8 cellular contexts compared by ENCODE assay signal in genomic region chr9:114397848-114398605, GRCh38. TPM values are rescaled to one million over a fixed set of nuclear protein-coding genes. Genes with fewer than 3 reads are reported as not detected.
A peak's percentile ranks its signal among the peaks of the same experiment; 100 is the strongest.
DNase-seq lines count a peak whose midpoint lies in the region; ATAC-seq and TF ChIP-seq lines count a peak whose summit lies in the region.

No MANE protein-coding gene starts in this region.

- peak; percentile 96 for DNase-seq in 8988T
- DNase-seq in NCI-H2107 treated with DMSO at 0.1 percent for 48 hours (lab: John Stamatoyannopoulos, UW; ENCODE audit: unreplicated experiment), result peak; percentile 69
- peak; percentile 98 for DNase-seq in T47D (ENCODE audit: low read depth in 1 of 2, low spot score in 1 of 2)
- peak; percentile 98 for DNase-seq in iPS-NIHi7 (ENCODE audit: extremely low spot score)
- DNase-seq in smooth muscle cell (lab: John Stamatoyannopoulos, UW; ENCODE audit: unreplicated experiment), result peak; percentile 88

- no peaks in the 10 kb centered on the region for H4K20me1 ChIP-seq in smooth muscle cell (ENCODE audit: low read depth)

- TF ChIP-seq CTCF in VCaP (conservative IDR thresholded peaks at IDR 0.05) (no peak), smooth muscle cell (IDR thresholded peaks at IDR 0.05; ENCODE audit: borderline replicate concordance, insufficient read depth, poor library complexity, severe bottlenecking) (no peak)

- 1% methylated on average over 37 of the region's 66 CpGs for WGBS in smooth muscle cell (ENCODE audit: low lambda C conversion rate)

- no peaks in the 10 kb centered on the region for H3K27me3 ChIP-seq in smooth muscle cell (ENCODE audit: low read depth)

- H3F3A ChIP-seq in smooth muscle cell (ENCODE audit: low read depth), result peaks cover 14% of the 10 kb centered on the region

- H3K4me2 ChIP-seq in smooth muscle cell, result peak overlapping the region; percentile 83

- no peaks in the 10 kb centered on the region for H3K9me3 ChIP-seq in smooth muscle cell (replicated peaks; ENCODE audit: low read depth)

- in situ Hi-C loops in T47D (cut with HindIII; ENCODE audit: low pct_unique_long_range_greater_than_20kb, low sequenced_read_pairs), result no loop called here

- peak overlapping the region; percentile 62 for H3K9ac ChIP-seq in smooth muscle cell (ENCODE audit: low read depth)

- peak; percentile 44 for TF ChIP-seq POLR2A in GM18526 (IDR thresholded peaks at IDR 0.05; ENCODE audit: extremely low read depth, insufficient read length)

- H3K4me3 ChIP-seq in smooth muscle cell, result peak overlapping the region; percentile 64

- H3K27ac ChIP-seq in VCaP (peak overlapping the region; percentile 69), smooth muscle cell (ENCODE audit: low read depth) (peak overlapping the region; percentile 60)

- peaks cover 8% of the 10 kb centered on the region for H3K4me1 ChIP-seq in smooth muscle cell (ENCODE audit: low read depth)

- peaks cover 21% of the 10 kb centered on the region for H3K79me2 ChIP-seq in smooth muscle cell (ENCODE audit: low read depth)

- H2AFZ ChIP-seq in smooth muscle cell (ENCODE audit: low read depth), result peak overlapping the region; percentile 72

- H3K36me3 ChIP-seq in smooth muscle cell (ENCODE audit: low read depth), result no peaks in the 10 kb centered on the region

- peak; percentile 71 for ATAC-seq in HG03060 (IDR thresholded peaks at IDR 0.05; ENCODE audit: low read depth, unreplicated experiment)

RNA-seq across cellular contexts. Expression of gene AKNA, which starts 10.2 kb away (rescaled TPM):
- 3.0 and 4.7 TPM in 2 replicates for total RNA-seq in smooth muscle cell
- 2.8 and 3.2 TPM in 2 replicates for polyA plus RNA-seq in smooth muscle cell

Comparison
In these comparisons a context has a peak if more than half of its experiments do, and no peak if none do; other contexts are left out.
1. Peak in every context shown above with its lines: DNase-seq, ATAC-seq, H3K4me3 ChIP-seq and H3K27ac ChIP-seq.